Comparison of ENCODE assay signal across 14 cellular contexts in the genomic region with DNA sequence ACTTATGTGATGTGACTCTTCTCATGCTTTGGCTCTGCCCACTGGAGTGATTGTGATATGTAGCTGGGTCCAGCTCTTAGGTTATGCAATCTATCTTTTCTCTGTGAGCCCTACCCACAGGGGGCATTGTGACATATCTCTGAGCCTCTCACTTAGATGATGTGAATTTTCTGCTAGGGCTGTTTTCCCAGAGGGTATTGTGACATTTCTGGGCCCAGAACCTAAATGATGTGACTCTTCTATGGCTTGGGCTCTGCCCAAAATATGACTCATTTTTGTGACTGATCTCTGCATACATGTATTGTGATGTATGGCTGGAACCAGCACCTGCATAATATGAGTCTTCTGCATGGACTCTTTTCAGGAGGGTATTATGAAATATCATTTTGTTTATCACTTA. TPM values are rescaled to one million over a fixed set of nuclear protein-coding genes. Genes with fewer than 3 reads are reported as not detected.
A peak's percentile ranks its signal among the peaks of the same experiment; 100 is the strongest.
DNase-seq lines count a peak whose midpoint lies in the region; ATAC-seq and TF ChIP-seq lines count a peak whose summit lies in the region.
"Had no signal": no experiment of that assay in that cellular context is flagged by ENCODE, and none has a peak within 500 bp of the region (broad histone marks: within the 10 kb centered on the region; RNA-seq: fewer than 3 reads in every experiment).

No MANE protein-coding gene starts in this region.

- no peaks in the 10 kb centered on the region for H3K9me3 Mint-ChIP-seq in chondrocyte (ENCODE audit: low read depth)

- peak overlapping the region; percentile 33 for H3K27ac Mint-ChIP-seq in chondrocyte (ENCODE audit: unreplicated experiment)
- H3K27ac Mint-ChIP-seq: activated T-helper 2 cell treated with anti-CD3 and anti-CD28 coated beads, Interferon-gamma antibody, Interleukin-2, Interleukin-4, amounts not matched to agents 10 μg/mL and 5 μg/mL and 100 μg/mL, durations not matched to agents 14 hours and 24 hours and 36 hours had no signal

- TF ChIP-seq CTCF in chondrocyte (IDR thresholded peaks at IDR 0.05) (no peak), right lobe of liver (IDR thresholded peaks at IDR 0.05) (no peak)

- peaks cover 10% of the 10 kb centered on the region for H3K4me1 Mint-ChIP-seq in chondrocyte (ENCODE audit: low read depth)

- DNase-seq in EL (peak; percentile 55), chondrocyte (ENCODE audit: low spot score) (no peak), right lobe of liver (peak in 1 of 3 donors; percentile 21), caudate nucleus (lab: John Stamatoyannopoulos, UW) (no peak), DMS153 (lab: John Stamatoyannopoulos, UW) (no peak)
- DNase-seq: activated CD4-positive, alpha-beta T cell treated with anti-CD3 and anti-CD28 coated beads for 48 hours; body of pancreas; hippocampal formation; NCI-H2171 had no signal

- H3K36me3 Mint-ChIP-seq in chondrocyte (ENCODE audit: low read depth), result peaks cover 32% of the 10 kb centered on the region

- peak in 3 of 4 donors; percentile 17 to 36 (median 32) for ATAC-seq in right lobe of liver
- ATAC-seq in HG03025 (IDR thresholded peaks at IDR 0.05; ENCODE audit: low FRiP score, unreplicated experiment), result no peak
- ATAC-seq in HG03439 (IDR thresholded peaks at IDR 0.05; ENCODE audit: unreplicated experiment), result no peak
- ATAC-seq: body of pancreas had no signal

- no peak for TF ChIP-seq POLR2A in right lobe of liver (IDR thresholded peaks at IDR 0.05)

- H3K36me3 ChIP-seq in HUES48 (ENCODE audit: control insufficient read depth, insufficient read depth, low read length), result peaks cover 48% of the 10 kb centered on the region
- H3K36me3 ChIP-seq in right lobe of liver, result peaks cover 0 to 9% (median 0%) of the 10 kb centered on the region in 4 donors

- no peaks in the 10 kb centered on the region for H3K27me3 Mint-ChIP-seq in chondrocyte (ENCODE audit: low read depth)

- H3K4me1 ChIP-seq in HUES48 (ENCODE audit: control insufficient read depth, insufficient read depth, low read length) (peaks cover 52% of the 10 kb centered on the region), right lobe of liver (no peaks in the 10 kb centered on the region)
- H3K4me1 ChIP-seq: body of pancreas had no signal

- H3K27me3 ChIP-seq in HUES48 (ENCODE audit: control insufficient read depth, insufficient read depth, low read length) (no peaks in the 10 kb centered on the region), right lobe of liver (no peaks in the 10 kb centered on the region)
- H3K27me3 ChIP-seq: body of pancreas had no signal

- no peak overlapping the region for H3K9ac ChIP-seq in HUES48 (ENCODE audit: low read depth, low read length)

- H3K9me3 ChIP-seq in HUES48 (ENCODE audit: control insufficient read depth, insufficient read depth, low read length) (peaks cover 19% of the 10 kb centered on the region), right lobe of liver (no peaks in the 10 kb centered on the region)
- H3K9me3 ChIP-seq: body of pancreas had no signal

- no peak overlapping the region for H3K4me3 Mint-ChIP-seq in chondrocyte (ENCODE audit: unreplicated experiment)

- H3K4me3 ChIP-seq in HUES48 (ENCODE audit: low read depth, low read length), result no peak overlapping the region; the same call in 1 of the 2 replicates
- no peak overlapping the region for H3K4me3 ChIP-seq in right lobe of liver
- H3K4me3 ChIP-seq: body of pancreas, skin epidermis had no signal

- H3K27ac ChIP-seq in HUES48 (ENCODE audit: low read depth, low read length), result peak overlapping the region; percentile 78
- H3K27ac ChIP-seq in right lobe of liver, result no peak overlapping the region
- H3K27ac ChIP-seq in caudate nucleus (ENCODE audit: low read depth, low read length), result no peak overlapping the region
- H3K27ac ChIP-seq: body of pancreas had no signal

- intact Hi-C loops in right lobe of liver (cut with DNase I), result no loop called here

RNA-seq across cellular contexts. Expression of a gene that starts 12.3 kb away (rescaled TPM):
- 13.1 to 21.9 TPM (median 15.3 TPM) in 3 replicates for total RNA-seq in chondrocyte
- 1 to 10 TPM; 5.2 to 10.0 (median 8.0) TPM for total RNA-seq in right lobe of liver

Comparison
In these comparisons a context has a peak if more than half of its experiments do, and no peak if none do; other contexts are left out.
1. ATAC-seq: peak in right lobe of liver (3 of 4); none in HG03025 (single experiment) and HG03439 (single experiment).